Comparison of ENCODE assay signal across 1 cellular context in genomic region chr2:238060542-238061309, GRCh38.
TF ChIP-seq lines count a peak whose summit lies in the region.

A gene with protein sequence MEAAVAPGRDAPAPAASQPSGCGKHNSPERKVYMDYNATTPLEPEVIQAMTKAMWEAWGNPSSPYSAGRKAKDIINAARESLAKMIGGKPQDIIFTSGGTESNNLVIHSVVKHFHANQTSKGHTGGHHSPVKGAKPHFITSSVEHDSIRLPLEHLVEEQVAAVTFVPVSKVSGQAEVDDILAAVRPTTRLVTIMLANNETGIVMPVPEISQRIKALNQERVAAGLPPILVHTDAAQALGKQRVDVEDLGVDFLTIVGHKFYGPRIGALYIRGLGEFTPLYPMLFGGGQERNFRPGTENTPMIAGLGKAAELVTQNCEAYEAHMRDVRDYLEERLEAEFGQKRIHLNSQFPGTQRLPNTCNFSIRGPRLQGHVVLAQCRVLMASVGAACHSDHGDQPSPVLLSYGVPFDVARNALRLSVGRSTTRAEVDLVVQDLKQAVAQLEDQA (plus strand): TSS chr2:238061001. CDS start chr2:238061055, 54 bp downstream.

TF ChIP-seq in K562, 482 proteins besides CTCF, POLR2A, EP300 and RAD21 (continued from another document and continues in another):
- TF ChIP-seq E2F8 (IDR thresholded peaks at IDR 0.05; ENCODE audit: low read depth, partially characterized antibody) = peak; percentile 86
- TF ChIP-seq PRPF4 (IDR thresholded peaks at IDR 0.05; ENCODE audit: insufficient read depth, low read depth, low read length, poor library complexity, severe bottlenecking) = no peak
- peak; percentile 91 for TF ChIP-seq PHF8 (IDR thresholded peaks at IDR 0.05; ENCODE audit: borderline replicate concordance, low read length)
- TF ChIP-seq RREB1 (CRISPR knock-in tag; IDR thresholded peaks at IDR 0.05) = 0 out of 2 replicates have a peak, but pooled peaks have one; percentile 16
- TF ChIP-seq MYC (IDR thresholded peaks at IDR 0.05; ENCODE audit: low read depth, low read length) = 0 out of 2 replicates have a peak, but pooled peaks have one; percentile 46
- no peak for TF ChIP-seq MYC (CRISPR knock-in tag; IDR thresholded peaks at IDR 0.05; ENCODE audit: borderline replicate concordance, low read depth)
- peak; percentile 71 for TF ChIP-seq RBBP5 (IDR thresholded peaks at IDR 0.05; ENCODE audit: borderline replicate concordance, insufficient read depth, low read length, poor library complexity, severe bottlenecking)
- TF ChIP-seq HDAC1 (IDR thresholded peaks at IDR 0.05) = peak in 1 of 2 experiments; percentile 43; a peak in 1 of 4 replicates
- TF ChIP-seq CBFA2T3 (IDR thresholded peaks at IDR 0.05) = no peak
- TF ChIP-seq ZNF263 (CRISPR knock-in tag; IDR thresholded peaks at IDR 0.05; ENCODE audit: borderline replicate concordance) = no peak
- TF ChIP-seq, protein P1, sequence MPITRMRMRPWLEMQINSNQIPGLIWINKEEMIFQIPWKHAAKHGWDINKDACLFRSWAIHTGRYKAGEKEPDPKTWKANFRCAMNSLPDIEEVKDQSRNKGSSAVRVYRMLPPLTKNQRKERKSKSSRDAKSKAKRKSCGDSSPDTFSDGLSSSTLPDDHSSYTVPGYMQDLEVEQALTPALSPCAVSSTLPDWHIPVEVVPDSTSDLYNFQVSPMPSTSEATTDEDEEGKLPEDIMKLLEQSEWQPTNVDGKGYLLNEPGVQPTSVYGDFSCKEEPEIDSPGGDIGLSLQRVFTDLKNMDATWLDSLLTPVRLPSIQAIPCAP (CRISPR knock-in tag; IDR thresholded peaks at IDR 0.05; ENCODE audit: borderline replicate concordance) = no peak
- peak; percentile 40; the same call in 1 of the 2 replicates for TF ChIP-seq MBD2 (IDR thresholded peaks at IDR 0.05; ENCODE audit: borderline replicate concordance, low read depth)
- TF ChIP-seq, protein P2, sequence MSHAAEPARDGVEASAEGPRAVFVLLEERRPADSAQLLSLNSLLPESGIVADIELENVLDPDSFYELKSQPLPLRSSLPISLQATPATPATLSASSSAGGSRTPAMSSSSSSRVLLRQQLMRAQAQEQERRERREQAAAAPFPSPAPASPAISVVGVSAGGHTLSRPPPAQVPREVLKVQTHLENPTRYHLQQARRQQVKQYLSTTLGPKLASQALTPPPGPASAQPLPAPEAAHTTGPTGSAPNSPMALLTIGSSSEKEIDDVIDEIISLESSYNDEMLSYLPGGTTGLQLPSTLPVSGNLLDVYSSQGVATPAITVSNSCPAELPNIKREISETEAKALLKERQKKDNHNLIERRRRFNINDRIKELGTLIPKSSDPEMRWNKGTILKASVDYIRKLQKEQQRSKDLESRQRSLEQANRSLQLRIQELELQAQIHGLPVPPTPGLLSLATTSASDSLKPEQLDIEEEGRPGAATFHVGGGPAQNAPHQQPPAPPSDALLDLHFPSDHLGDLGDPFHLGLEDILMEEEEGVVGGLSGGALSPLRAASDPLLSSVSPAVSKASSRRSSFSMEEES (CRISPR knock-in tag; IDR thresholded peaks at IDR 0.05) = peak; percentile 19; the same call in 1 of the 2 replicates
- TF ChIP-seq, protein P3, sequence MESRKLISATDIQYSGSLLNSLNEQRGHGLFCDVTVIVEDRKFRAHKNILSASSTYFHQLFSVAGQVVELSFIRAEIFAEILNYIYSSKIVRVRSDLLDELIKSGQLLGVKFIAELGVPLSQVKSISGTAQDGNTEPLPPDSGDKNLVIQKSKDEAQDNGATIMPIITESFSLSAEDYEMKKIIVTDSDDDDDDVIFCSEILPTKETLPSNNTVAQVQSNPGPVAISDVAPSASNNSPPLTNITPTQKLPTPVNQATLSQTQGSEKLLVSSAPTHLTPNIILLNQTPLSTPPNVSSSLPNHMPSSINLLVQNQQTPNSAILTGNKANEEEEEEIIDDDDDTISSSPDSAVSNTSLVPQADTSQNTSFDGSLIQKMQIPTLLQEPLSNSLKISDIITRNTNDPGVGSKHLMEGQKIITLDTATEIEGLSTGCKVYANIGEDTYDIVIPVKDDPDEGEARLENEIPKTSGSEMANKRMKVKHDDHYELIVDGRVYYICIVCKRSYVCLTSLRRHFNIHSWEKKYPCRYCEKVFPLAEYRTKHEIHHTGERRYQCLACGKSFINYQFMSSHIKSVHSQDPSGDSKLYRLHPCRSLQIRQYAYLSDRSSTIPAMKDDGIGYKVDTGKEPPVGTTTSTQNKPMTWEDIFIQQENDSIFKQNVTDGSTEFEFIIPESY (CRISPR knock-in tag; IDR thresholded peaks at IDR 0.05) = no peak
- TF ChIP-seq CBX2 (IDR thresholded peaks at IDR 0.05; ENCODE audit: insufficient read depth, low read length, poor library complexity, severe bottlenecking) = no peak
- no peak for TF ChIP-seq HDAC2 (IDR thresholded peaks at IDR 0.05)
- TF ChIP-seq ETV1 (tag; conservative IDR thresholded peaks at IDR 0.05; ENCODE audit: low read depth) = 0 out of 2 replicates have a peak, but pooled peaks have one; percentile 3
- no peak for TF ChIP-seq YBX1 (IDR thresholded peaks at IDR 0.05)
- TF ChIP-seq SMARCA5 (IDR thresholded peaks at IDR 0.05) = no peak
- no peak for TF ChIP-seq CC2D1A (IDR thresholded peaks at IDR 0.05)
- TF ChIP-seq EP400 (IDR thresholded peaks at IDR 0.05) = peak; percentile 80; the same call in 1 of the 2 replicates
- peak; percentile 71 for TF ChIP-seq BHLHE40 (IDR thresholded peaks at IDR 0.05; ENCODE audit: low read length)
- peak; percentile 49; the same call in 1 of the 2 replicates for TF ChIP-seq L3MBTL2 (IDR thresholded peaks at IDR 0.05)
- TF ChIP-seq ZC3H8 (IDR thresholded peaks at IDR 0.05) = no peak
- TF ChIP-seq BCOR (IDR thresholded peaks at IDR 0.05) = no peak
- TF ChIP-seq RAD51 (IDR thresholded peaks at IDR 0.05; ENCODE audit: borderline replicate concordance, low read depth) = peak; percentile 90
- TF ChIP-seq, protein P4, sequence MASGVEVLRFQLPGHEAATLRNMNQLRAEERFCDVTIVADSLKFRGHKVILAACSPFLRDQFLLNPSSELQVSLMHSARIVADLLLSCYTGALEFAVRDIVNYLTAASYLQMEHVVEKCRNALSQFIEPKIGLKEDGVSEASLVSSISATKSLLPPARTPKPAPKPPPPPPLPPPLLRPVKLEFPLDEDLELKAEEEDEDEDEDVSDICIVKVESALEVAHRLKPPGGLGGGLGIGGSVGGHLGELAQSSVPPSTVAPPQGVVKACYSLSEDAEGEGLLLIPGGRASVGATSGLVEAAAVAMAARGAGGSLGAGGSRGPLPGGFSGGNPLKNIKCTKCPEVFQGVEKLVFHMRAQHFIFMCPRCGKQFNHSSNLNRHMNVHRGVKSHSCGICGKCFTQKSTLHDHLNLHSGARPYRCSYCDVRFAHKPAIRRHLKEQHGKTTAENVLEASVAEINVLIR (CRISPR knock-in tag; IDR thresholded peaks at IDR 0.05) = peak; percentile 67
- peak; percentile 38 for TF ChIP-seq PCBP1 (IDR thresholded peaks at IDR 0.05; ENCODE audit: low read depth, low read length, poor library complexity, severe bottlenecking)
- TF ChIP-seq ZNF324 (CRISPR knock-in tag; IDR thresholded peaks at IDR 0.05) = no peak
- TF ChIP-seq ATF2 (CRISPR knock-in tag; IDR thresholded peaks at IDR 0.05) = no peak
- peak in 1 of 2 experiments; percentile 27 for TF ChIP-seq E2F6 (IDR thresholded peaks at IDR 0.05; ENCODE audit: borderline replicate concordance in 1 of 2, extremely low read depth in 1 of 2, insufficient read depth in 1 of 2, insufficient read length in 1 of 2, low read depth in 1 of 2, low read length in 1 of 2, poor library complexity in 1 of 2, severe bottlenecking in 1 of 2)
- TF ChIP-seq, protein P5, sequence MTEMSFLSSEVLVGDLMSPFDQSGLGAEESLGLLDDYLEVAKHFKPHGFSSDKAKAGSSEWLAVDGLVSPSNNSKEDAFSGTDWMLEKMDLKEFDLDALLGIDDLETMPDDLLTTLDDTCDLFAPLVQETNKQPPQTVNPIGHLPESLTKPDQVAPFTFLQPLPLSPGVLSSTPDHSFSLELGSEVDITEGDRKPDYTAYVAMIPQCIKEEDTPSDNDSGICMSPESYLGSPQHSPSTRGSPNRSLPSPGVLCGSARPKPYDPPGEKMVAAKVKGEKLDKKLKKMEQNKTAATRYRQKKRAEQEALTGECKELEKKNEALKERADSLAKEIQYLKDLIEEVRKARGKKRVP (CRISPR knock-in tag; IDR thresholded peaks at IDR 0.05) = no peak
- TF ChIP-seq, protein P6, sequence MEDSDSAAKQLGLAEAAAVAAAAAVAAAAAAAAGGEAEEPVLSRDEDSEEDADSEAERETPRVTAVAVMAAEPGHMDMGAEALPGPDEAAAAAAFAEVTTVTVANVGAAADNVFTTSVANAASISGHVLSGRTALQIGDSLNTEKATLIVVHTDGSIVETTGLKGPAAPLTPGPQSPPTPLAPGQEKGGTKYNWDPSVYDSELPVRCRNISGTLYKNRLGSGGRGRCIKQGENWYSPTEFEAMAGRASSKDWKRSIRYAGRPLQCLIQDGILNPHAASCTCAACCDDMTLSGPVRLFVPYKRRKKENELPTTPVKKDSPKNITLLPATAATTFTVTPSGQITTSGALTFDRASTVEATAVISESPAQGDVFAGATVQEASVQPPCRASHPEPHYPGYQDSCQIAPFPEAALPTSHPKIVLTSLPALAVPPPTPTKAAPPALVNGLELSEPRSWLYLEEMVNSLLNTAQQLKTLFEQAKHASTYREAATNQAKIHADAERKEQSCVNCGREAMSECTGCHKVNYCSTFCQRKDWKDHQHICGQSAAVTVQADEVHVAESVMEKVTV (CRISPR knock-in tag; IDR thresholded peaks at IDR 0.05) = no peak
- peak; percentile 55 for TF ChIP-seq SIN3B (IDR thresholded peaks at IDR 0.05; ENCODE audit: low read depth)
- TF ChIP-seq SP1 (CRISPR knock-in tag; IDR thresholded peaks at IDR 0.05) = peak; percentile 84
